Comparison of ENCODE assay signal across 33 cellular contexts in genomic region chr10:113278664-113279063, GRCh38.
"Had no signal": no experiment of that assay in that cellular context is flagged by ENCODE, and none has a peak within 500 bp of the region (broad histone marks: within the 10 kb centered on the region; RNA-seq: fewer than 3 reads in every experiment).

No MANE protein-coding gene starts in this region.

- H3K4me1 Mint-ChIP-seq: activated CD4-positive, alpha-beta memory T cell treated with anti-CD3 and anti-CD28 coated beads, Interleukin-2, amount 10 ng/mL, durations not matched to agents 7 days and 5 days; activated CD8-positive, alpha-beta memory T cell treated with anti-CD3 and anti-CD28 coated beads, Interleukin-2, amount 10 ng/mL, durations not matched to agents 7 days and 5 days; activated naive CD8-positive, alpha-beta T cell treated with anti-CD3 and anti-CD28 coated beads for 36 hours; activated T-helper 17 cell treated with anti-CD3 and anti-CD28 coated beads, Interleukin-2, amount 50 U/mL, for 72 hours; central memory CD8-positive, alpha-beta T cell had no signal

- ATAC-seq: activated CD8-positive, alpha-beta memory T cell treated with anti-CD3 and anti-CD28 coated beads, Interleukin-2, amount 10 ng/mL, durations not matched to agents 7 days and 5 days; activated T-cell treated with anti-CD3 and anti-CD28 coated beads, Interleukin-2, amount 50 U/mL, for 72 hours; activated T-helper 17 cell treated with anti-CD3 and anti-CD28 coated beads, Interleukin-2, amount 50 U/mL, for 72 hours; Panc1 had no signal

- H3K4me3 ChIP-seq: cardiac muscle cell, MG63 had no signal

- H3K4me3 Mint-ChIP-seq: activated CD4-positive, alpha-beta memory T cell treated with anti-CD3 and anti-CD28 coated beads, Interleukin-2, amount 10 ng/mL, durations not matched to agents 7 days and 5 days; activated CD8-positive, alpha-beta memory T cell treated with anti-CD3 and anti-CD28 coated beads, Interleukin-2, amount 10 ng/mL, durations not matched to agents 7 days and 5 days; activated naive CD8-positive, alpha-beta T cell treated with anti-CD3 and anti-CD28 coated beads for 36 hours; activated T-cell treated with anti-CD3 and anti-CD28 coated beads, Interleukin-2, amount 50 U/mL, for 72 hours; activated T-helper 17 cell treated with anti-CD3 and anti-CD28 coated beads, Interleukin-2, amount 50 U/mL, for 72 hours; central memory CD8-positive, alpha-beta T cell had no signal

- H3K27ac Mint-ChIP-seq: activated CD4-positive, alpha-beta memory T cell treated with anti-CD3 and anti-CD28 coated beads, Interleukin-2, amount 10 ng/mL, durations not matched to agents 7 days and 5 days; activated CD8-positive, alpha-beta memory T cell treated with anti-CD3 and anti-CD28 coated beads, Interleukin-2, amount 10 ng/mL, durations not matched to agents 7 days and 5 days; activated naive CD8-positive, alpha-beta T cell treated with anti-CD3 and anti-CD28 coated beads for 36 hours; activated T-cell treated with anti-CD3 and anti-CD28 coated beads, Interleukin-2, amount 50 U/mL, for 72 hours; activated T-helper 17 cell treated with anti-CD3 and anti-CD28 coated beads, Interleukin-2, amount 50 U/mL, for 72 hours had no signal

- H3K27me3 Mint-ChIP-seq: activated CD4-positive, alpha-beta memory T cell treated with anti-CD3 and anti-CD28 coated beads, Interleukin-2, amount 10 ng/mL, durations not matched to agents 7 days and 5 days; activated naive CD8-positive, alpha-beta T cell treated with anti-CD3 and anti-CD28 coated beads for 36 hours; central memory CD8-positive, alpha-beta T cell had no signal

- DNase-seq: activated CD4-positive, alpha-beta memory T cell treated with anti-CD3 and anti-CD28 coated beads, Interleukin-2, amount 10 ng/mL, durations not matched to agents 7 days and 5 days; activated CD4-positive, alpha-beta T cell treated with anti-CD3 and anti-CD28 coated beads for 1 hour; activated CD4-positive, alpha-beta T cell treated with anti-CD3 and anti-CD28 coated beads for 48 hours; activated CD4-positive, CD25-positive, alpha-beta regulatory T cell; activated CD8-positive, alpha-beta memory T cell treated with anti-CD3 and anti-CD28 coated beads for 24 hours; activated CD8-positive, alpha-beta memory T cell treated with anti-CD3 and anti-CD28 coated beads, Interleukin-2, amount 10 ng/mL, durations not matched to agents 7 days and 5 days; activated CD8-positive, alpha-beta memory T cell treated with anti-CD3 and anti-CD28 coated beads, Interleukin-2, amount 50 U/mL, for 48 hours; activated effector memory CD4-positive, alpha-beta T cell treated with anti-CD3 and anti-CD28 coated beads, Interleukin-2, amount 50 U/mL, for 16 hours; activated naive CD4-positive, alpha-beta T cell; activated naive CD4-positive, alpha-beta T cell treated with anti-CD3 and anti-CD28 coated beads, Interleukin-2, amount 50 U/mL, for 16 hours; activated naive CD8-positive, alpha-beta T cell treated with anti-CD3 and anti-CD28 coated beads for 36 hours; activated T-cell treated with anti-CD3 and anti-CD28 coated beads, Interleukin-2, amount 50 U/mL, for 1 hour; activated T-cell treated with anti-CD3 and anti-CD28 coated beads, Interleukin-2, amount 50 U/mL, for 72 hours; amniotic stem cell; aorta; Karpas-422; KBM-7; MG63; NCI-H1092; NCI-H1436 treated with DMSO at 0.1 percent for 48 hours; NCI-H1694 treated with DMSO at 0.1 percent for 48 hours; NCI-H2029; NCI-H345; NCI-H524 treated with DMSO at 0.1 percent for 48 hours; SHP77 treated with DMSO at 0.1 percent for 48 hours; SW 1271; T-helper 1 cell; T-helper 2 cell; T-helper 9 cell had no signal
